Comparison of ENCODE assay signal across 29 cellular contexts in genomic region chrX:44282753-44283152, GRCh38.
"Had no signal": no experiment of that assay in that cellular context is flagged by ENCODE, and none has a peak within 500 bp of the region (broad histone marks: within the 10 kb centered on the region; RNA-seq: fewer than 3 reads in every experiment).

No MANE protein-coding gene starts in this region.

- DNase-seq: activated CD4-positive, alpha-beta memory T cell treated with anti-CD3 and anti-CD28 coated beads, Interleukin-2, amount 10 ng/mL, durations not matched to agents 7 days and 5 days; activated CD4-positive, alpha-beta T cell treated with anti-CD3 and anti-CD28 coated beads for 1 hour; activated CD4-positive, alpha-beta T cell treated with anti-CD3 and anti-CD28 coated beads for 4 hours; activated CD4-positive, alpha-beta T cell treated with anti-CD3 and anti-CD28 coated beads, Interleukin-2, amount 10 ng/mL, durations not matched to agents 7 days and 5 days; activated CD4-positive, alpha-beta T cell treated with anti-CD3 and anti-CD28 coated beads, Interleukin-2, amount 50 U/mL, for 4 hours; activated CD8-positive, alpha-beta memory T cell treated with anti-CD3 and anti-CD28 coated beads, Interleukin-2, amount 50 U/mL, for 48 hours; activated gamma-delta T cell; activated naive CD4-positive, alpha-beta T cell; activated naive CD4-positive, alpha-beta T cell treated with anti-CD3 and anti-CD28 coated beads, Interleukin-2, amount 10 ng/mL, durations not matched to agents 7 days and 5 days; activated naive CD8-positive, alpha-beta T cell treated with anti-CD3 and anti-CD28 coated beads, Interleukin-2, amount 10 ng/mL, durations not matched to agents 7 days and 5 days; activated T-cell treated with anti-CD3 and anti-CD28 coated beads for 4 hours; activated T-cell treated with anti-CD3 and anti-CD28 coated beads, Interleukin-2, amount 50 U/mL, for 24 hours; activated T-cell treated with anti-CD3 and anti-CD28 coated beads, Interleukin-2, amount 50 U/mL, for 72 hours; central memory CD4-positive, alpha-beta T cell; cerebellar nuclear complex; colonic mucosa; effector CD8-positive, alpha-beta T cell; esophagus squamous epithelium; foreskin melanocyte; T-helper 17 cell had no signal

- H3K27me3 ChIP-seq: ascending aorta, cardiac muscle cell, colonic mucosa, esophagus squamous epithelium, gastroesophageal sphincter had no signal

- ATAC-seq: activated naive CD4-positive, alpha-beta T cell treated with anti-CD3 and anti-CD28 coated beads, Interleukin-2, amount 50 U/mL, for 72 hours; activated T-cell treated with anti-CD3 and anti-CD28 coated beads, Interleukin-2, amount 50 U/mL, for 72 hours; gastroesophageal sphincter; T-helper 17 cell; WTC11 had no signal

- H3K27ac ChIP-seq: ascending aorta, breast epithelium, cardiac muscle cell, colonic mucosa, epithelial cell of prostate, esophagus squamous epithelium, gastroesophageal sphincter, heart right ventricle, VCaP had no signal

- H3K4me1 ChIP-seq: ascending aorta, breast epithelium, colonic mucosa, esophagus squamous epithelium, gastroesophageal sphincter, heart right ventricle had no signal

- H3K4me3 ChIP-seq: ascending aorta, breast epithelium, cardiac muscle cell, colonic mucosa, esophagus squamous epithelium, gastroesophageal sphincter, heart right ventricle had no signal

- H3K36me3 ChIP-seq: ascending aorta, breast epithelium, cardiac muscle cell, colonic mucosa, esophagus squamous epithelium, gastroesophageal sphincter, heart right ventricle had no signal

- H3K9me3 ChIP-seq: ascending aorta, breast epithelium, colonic mucosa, esophagus squamous epithelium, gastroesophageal sphincter, heart right ventricle had no signal
